ENCODE assay signal across 8 cellular contexts in genomic region chr2:241965931-241966412, GRCh38.
A peak's percentile ranks its signal among the peaks of the same experiment; 100 is the strongest.
DNase-seq lines count a peak whose midpoint lies in the region; ATAC-seq, FAIRE-seq and TF ChIP-seq lines count a peak whose summit lies in the region.

No MANE protein-coding gene starts in this region.

- H3K4me3 Mint-ChIP-seq in astrocyte (ENCODE audit: unreplicated experiment) = no peak overlapping the region

- peak; percentile 18 for DNase-seq in T follicular helper cell (ENCODE audit: low read depth)
- peak; percentile 98 for DNase-seq in astrocyte (ENCODE audit: low read depth)
- peak; percentile 73 for DNase-seq in kidney
- peak; percentile 53 to 63 for DNase-seq in stimulated activated CD4-positive, alpha-beta T cell treated with anti-CD3 and anti-CD28 coated beads, Interleukin-2, amount 100 ng/mL, for 48 hours
- no peak for DNase-seq in SHP77 treated with DMSO at 0.1 percent for 48 hours (lab: John Stamatoyannopoulos, UW)

- H3K4me1 Mint-ChIP-seq in astrocyte (ENCODE audit: low read depth, unreplicated experiment) = peaks cover 19% of the 10 kb centered on the region

- H2AFZ ChIP-seq in astrocyte (ENCODE audit: low read depth, low read length) = no peak overlapping the region

- peaks cover 43 to 73% (median 64%) of the 10 kb centered on the region in 10 experiments for H3K4me1 ChIP-seq in BLaER1 treated with 17β-estradiol and CSF1 and Interleukin-3, amounts not matched to agents 10 nM and 100 nM
- H3K4me1 ChIP-seq in astrocyte (ENCODE audit: insufficient read depth, low read length) (peaks cover 14% of the 10 kb centered on the region), kidney (ENCODE audit: control insufficient read depth in 1 of 2, insufficient read depth in 1 of 2, low read depth in 1 of 2, low read length in 2 of 2) (no peaks in the 10 kb centered on the region)

- peak overlapping the region in 4 of 11 experiments; percentile 2 to 52 (median 16); a peak in 5 of 22 replicates for H3K9ac ChIP-seq in BLaER1 treated with 17β-estradiol and CSF1 and Interleukin-3, amounts not matched to agents 10 nM and 100 nM
- H3K9ac ChIP-seq in astrocyte (ENCODE audit: low read length) = peak overlapping the region; percentile 8
- no peak overlapping the region for H3K9ac ChIP-seq in kidney (ENCODE audit: low read length in 2 of 2)

- ATAC-seq in GM19438 (IDR thresholded peaks at IDR 0.05; ENCODE audit: low read depth, unreplicated experiment) (peak; percentile 90), HG03460 (IDR thresholded peaks at IDR 0.05; ENCODE audit: unreplicated experiment) (peak; percentile 74)

- peak overlapping the region in 9 of 11 experiments; percentile 1 to 68 (median 45); a peak in 16 of 22 replicates for H3K27ac ChIP-seq in BLaER1 treated with 17β-estradiol and CSF1 and Interleukin-3, amounts not matched to agents 10 nM and 100 nM
- H3K27ac ChIP-seq in astrocyte (ENCODE audit: low read depth, low read length) (peak overlapping the region; percentile 24), kidney (ENCODE audit: low read depth in 2 of 2, low read length in 2 of 2) (no peak overlapping the region)

- H3K36me3 Mint-ChIP-seq in astrocyte (ENCODE audit: low read depth, unreplicated experiment) = peaks cover 2% of the 10 kb centered on the region

- no peak for TF ChIP-seq CTCF in astrocyte (IDR thresholded peaks at IDR 0.05; ENCODE audit: insufficient read depth, low read depth, low read length)
- no peak for TF ChIP-seq CTCF in kidney (IDR thresholded peaks at IDR 0.05; ENCODE audit: borderline replicate concordance, extremely low read depth, insufficient read depth)

- no peaks in the 10 kb centered on the region for H3K27me3 ChIP-seq in BLaER1 treated with 17β-estradiol and CSF1 and Interleukin-3, amounts not matched to agents 10 nM and 100 nM
- H3K27me3 ChIP-seq in astrocyte (ENCODE audit: insufficient read depth, low read length) = peaks cover 33% of the 10 kb centered on the region

- intact Hi-C loops in kidney (cut with DNase I) = no loop called here

- H3K9me3 ChIP-seq in BLaER1 treated with 17β-estradiol and CSF1 and Interleukin-3, amounts not matched to agents 10 nM and 100 nM (replicated peaks in 1 of 11) = peaks cover 0 to 7% (median 4%) of the 10 kb centered on the region in 11 experiments; a peak in 11 of 22 replicates
- H3K9me3 ChIP-seq in astrocyte (ENCODE audit: insufficient read depth, low read depth, low read length) = no peaks in the 10 kb centered on the region
- H3K9me3 ChIP-seq in kidney (ENCODE audit: control insufficient read depth in 1 of 2, low read length in 2 of 2) = no peaks in the 10 kb centered on the region

- peaks cover 20% of the 10 kb centered on the region for H3K27me3 Mint-ChIP-seq in astrocyte (ENCODE audit: low read depth, unreplicated experiment)

- peak overlapping the region; percentile 68 to 90 (median 76) for H3K4me2 ChIP-seq in BLaER1 treated with 17β-estradiol and CSF1 and Interleukin-3, amounts not matched to agents 10 nM and 100 nM
- peak overlapping the region; percentile 77 for H3K4me2 ChIP-seq in astrocyte (ENCODE audit: low read length)

- H3K4me3 ChIP-seq in BLaER1 treated with 17β-estradiol and CSF1 and Interleukin-3, amounts not matched to agents 10 nM and 100 nM = peak overlapping the region in 4 of 10 experiments; percentile 10 to 58 (median 24); a peak in 5 of 20 replicates
- H3K4me3 ChIP-seq in astrocyte (ENCODE audit: insufficient read depth, low read depth, low read length) (peak overlapping the region; percentile 26), kidney (ENCODE audit: low read length in 2 of 2) (no peak overlapping the region)

- no peaks in the 10 kb centered on the region for H3K79me2 ChIP-seq in astrocyte (ENCODE audit: insufficient read depth, low read length)

- H3K36me3 ChIP-seq in BLaER1 treated with 17β-estradiol and CSF1 and Interleukin-3, amounts not matched to agents 10 nM and 100 nM = peaks cover 1 to 53% (median 16%) of the 10 kb centered on the region in 11 experiments; a peak in 20 of 22 replicates
- H3K36me3 ChIP-seq in astrocyte (ENCODE audit: insufficient read depth, low read length) = no peaks in the 10 kb centered on the region
- no peaks in the 10 kb centered on the region for H3K36me3 ChIP-seq in kidney (ENCODE audit: control insufficient read depth in 1 of 2, insufficient read depth in 2 of 2, low read length in 2 of 2)

- peaks cover 0 to 57% (median 10%) of the 10 kb centered on the region in 11 experiments; a peak in 14 of 22 replicates for H4K20me1 ChIP-seq in BLaER1 treated with 17β-estradiol and CSF1 and Interleukin-3, amounts not matched to agents 10 nM and 100 nM
- H4K20me1 ChIP-seq in astrocyte (ENCODE audit: insufficient read depth, low read length) = peaks cover 5% of the 10 kb centered on the region

- peak overlapping the region; percentile 86 for H3K27ac Mint-ChIP-seq in astrocyte (ENCODE audit: unreplicated experiment)

- H3K9me3 Mint-ChIP-seq in astrocyte (ENCODE audit: unreplicated experiment) = no peaks in the 10 kb centered on the region

- FAIRE-seq in astrocyte (lab: Jason Lieb, UNC) (peak; percentile 81), kidney (lab: Jason Lieb, UNC) (no peak)

Comparison
In these comparisons a context has a peak if more than half of its experiments do, and no peak if none do; other contexts are left out.
1. H3K27ac ChIP-seq: peak in BLaER1 treated with 17β-estradiol and CSF1 and Interleukin-3, amounts not matched to agents 10 nM and 100 nM (9 of 11) and astrocyte (single experiment); none in kidney (0 of 2).